Comparison of ENCODE assay signal across 8 cellular contexts in genomic region chr17:64129765-64130558, GRCh38. TPM values are rescaled to one million over a fixed set of nuclear protein-coding genes. Genes with fewer than 3 reads are reported as not detected.
DNase-seq lines count a peak whose midpoint lies in the region; ATAC-seq and TF ChIP-seq lines count a peak whose summit lies in the region.

ERN1 (minus strand) TSS chr17:64130144; CDS start chr17:64130029, 115 bp downstream.

- DNase-seq in DMS153 (lab: John Stamatoyannopoulos, UW) (peak; percentile 78), Peyer's patch (peak; percentile 91 to 98 (median 97))
- peak; percentile 72 for DNase-seq in Jurkat, Clone E6-1 (ENCODE audit: low read depth, low spot score)
- peak; percentile 92 for DNase-seq in activated T-cell treated with anti-CD3 and anti-CD28 coated beads, Interleukin-2, amount 50 U/mL, for 4 hours
- DNase-seq in stimulated activated CD8-positive, alpha-beta memory T cell treated with anti-CD3 and anti-CD28 coated beads, Interleukin-7, amount 100 ng/mL, for 1 hour (ENCODE audit: low read depth in 2 of 2) = peak; percentile 83 to 86

- peak within 1 kb of the TSS; percentile 88 to 99 (median 96) for H3K27ac ChIP-seq in Peyer's patch
- peak within 1 kb of the TSS; percentile 98 to 99 for H3K27ac ChIP-seq in esophagus (ENCODE audit: low read depth in 2 of 2, low read length in 1 of 2)
- H3K27ac ChIP-seq in muscle layer of colon (ENCODE audit: low read depth, low read length) = peak within 1 kb of the TSS; percentile 92

- peak; percentile 69 for ATAC-seq in GM21529 (IDR thresholded peaks at IDR 0.05; ENCODE audit: unreplicated experiment)
- peak; percentile 90 to 91 for ATAC-seq in activated T-cell treated with anti-CD3 and anti-CD28 coated beads, Interleukin-2, amount 50 U/mL, for 4 hours

- H3K9me3 ChIP-seq in Peyer's patch (no peaks in the 10 kb centered on the region), esophagus (ENCODE audit: control insufficient read depth in 2 of 2, insufficient read depth in 1 of 2, low read depth in 1 of 2, low read length in 1 of 2) (no peaks in the 10 kb centered on the region), muscle layer of colon (ENCODE audit: low read length) (no peaks in the 10 kb centered on the region)

- H3K36me3 ChIP-seq in Peyer's patch = no peaks in the 10 kb centered on the region
- no peaks in the 10 kb centered on the region for H3K36me3 ChIP-seq in esophagus (ENCODE audit: control insufficient read depth in 2 of 2, insufficient read depth in 2 of 2, low read length in 1 of 2)
- no peaks in the 10 kb centered on the region for H3K36me3 ChIP-seq in muscle layer of colon (ENCODE audit: insufficient read depth, low read length)

- no peaks in the 10 kb centered on the region for H3K9me3 Mint-ChIP-seq in activated T-cell treated with anti-CD3 and anti-CD28 coated beads, Interleukin-2, amount 50 U/mL, for 4 hours

- peaks cover under 1% of the 10 kb centered on the region for H3K36me3 Mint-ChIP-seq in activated T-cell treated with anti-CD3 and anti-CD28 coated beads, Interleukin-2, amount 50 U/mL, for 4 hours (ENCODE audit: insufficient read depth)

- H3K27me3 Mint-ChIP-seq in activated T-cell treated with anti-CD3 and anti-CD28 coated beads, Interleukin-2, amount 50 U/mL, for 4 hours (ENCODE audit: low read depth) = no peaks in the 10 kb centered on the region

- H3K4me3 Mint-ChIP-seq in activated T-cell treated with anti-CD3 and anti-CD28 coated beads, Interleukin-2, amount 50 U/mL, for 4 hours = peak within 1 kb of the TSS; percentile 96

- peak; percentile 92 to 95 for TF ChIP-seq POLR2A in Peyer's patch (IDR thresholded peaks at IDR 0.05)

- TF ChIP-seq CTCF in Peyer's patch (IDR thresholded peaks at IDR 0.05) = no peak

- WGBS in esophagus, 2 donors = 1% methylated on average over 70 to 98 of the region's 98 CpGs

- peak within 1 kb of the TSS; percentile 58 for H3K4me3 ChIP-seq in Jurkat, Clone E6-1 (ENCODE audit: low read length)
- H3K4me3 ChIP-seq in Peyer's patch (peak within 1 kb of the TSS; percentile 88 to 94 (median 90)), esophagus (ENCODE audit: low read depth in 1 of 2, low read length in 2 of 2) (peak within 1 kb of the TSS; percentile 92 to 93), muscle layer of colon (ENCODE audit: low read depth in 1 of 2, low read length in 2 of 2) (peak within 1 kb of the TSS; percentile 91 to 96)

- no peaks in the 10 kb centered on the region for H3K27me3 ChIP-seq in Peyer's patch
- H3K27me3 ChIP-seq in esophagus (ENCODE audit: control insufficient read depth in 1 of 2, insufficient read depth in 2 of 2, low read length in 2 of 2) = no peaks in the 10 kb centered on the region
- no peaks in the 10 kb centered on the region for H3K27me3 ChIP-seq in muscle layer of colon (ENCODE audit: control insufficient read depth in 1 of 2, insufficient read depth in 2 of 2, low read length in 2 of 2)

- peak within 1 kb of the TSS; percentile 74 for H3K9ac ChIP-seq in muscle layer of colon (ENCODE audit: low read length)

- H3K4me1 Mint-ChIP-seq in activated T-cell treated with anti-CD3 and anti-CD28 coated beads, Interleukin-2, amount 50 U/mL, for 4 hours (ENCODE audit: low read depth) = peaks cover 50% of the 10 kb centered on the region

- peaks cover 0 to 28% (median 3%) of the 10 kb centered on the region in 4 donors for H3K4me1 ChIP-seq in Peyer's patch
- H3K4me1 ChIP-seq in esophagus (ENCODE audit: control insufficient read depth in 2 of 2, insufficient read depth in 2 of 2, low read length in 1 of 2) = peaks cover 0 to 3% of the 10 kb centered on the region in 2 donors
- peaks cover 16% of the 10 kb centered on the region for H3K4me1 ChIP-seq in muscle layer of colon (ENCODE audit: insufficient read depth, low read length)

RNA-seq across cellular contexts. Expression of gene ERN1, which starts in this region (rescaled TPM):
- 3.3 TPM for polyA plus RNA-seq in Jurkat, Clone E6-1 (2012; ENCODE audit: insufficient read depth, insufficient read length)
- 10 to 100 TPM; 17.2 to 30.0 (median 24.0) TPM for total RNA-seq in Peyer's patch
- total RNA-seq in activated T-cell treated with anti-CD3 and anti-CD28 coated beads, Interleukin-2, amount 50 U/mL, for 4 hours = 10 to 100 TPM; 16.2 to 29.3 (median 21.0) TPM
- polyA plus RNA-seq in esophagus = 1 to 10 TPM; 4.5 TPM

Comparison
In these comparisons a context has a peak if more than half of its experiments do, and no peak if none do; other contexts are left out.
1. Peak in every context shown above with its lines: DNase-seq, ATAC-seq, H3K4me3 ChIP-seq and H3K27ac ChIP-seq.